Comparison of ENCODE assay signal across 12 cellular contexts in genomic region chr15:77144028-77144427, GRCh38.
DNase-seq lines count a peak whose midpoint lies in the region; ATAC-seq, FAIRE-seq and TF ChIP-seq lines count a peak whose summit lies in the region.
"Had no signal": no experiment of that assay in that cellular context is flagged by ENCODE, and none has a peak within 500 bp of the region (broad histone marks: within the 10 kb centered on the region; RNA-seq: fewer than 3 reads in every experiment).

No MANE protein-coding gene starts in this region.

- H3K9me3 ChIP-seq in mesenchymal stem cell (ENCODE audit: control insufficient read depth, low read length): peaks cover 36% of the 10 kb centered on the region
- H3K9me3 ChIP-seq in transverse colon: peaks cover 7 to 9% of the 10 kb centered on the region in 2 donors

- peaks cover 6% of the 10 kb centered on the region for H3K4me1 Mint-ChIP-seq in activated naive CD8-positive, alpha-beta T cell treated with anti-CD3 and anti-CD28 coated beads, Interleukin-2, amount 50 U/mL, for 24 hours
- peaks cover 6% of the 10 kb centered on the region for H3K4me1 Mint-ChIP-seq in activated naive CD8-positive, alpha-beta T cell treated with anti-CD3 and anti-CD28 coated beads for 36 hours
- H3K4me1 Mint-ChIP-seq in brain: peaks cover 34% of the 10 kb centered on the region
- H3K4me1 Mint-ChIP-seq: stimulated activated memory B cell treated with anti-CD40 and anti-IgM and Interleukin-4, amounts not matched to agents 10 μg/mL and 1 μg/mL and 100 μg/mL, for 72 hours had no signal

- H3K36me3 ChIP-seq in mesenchymal stem cell (ENCODE audit: control insufficient read depth in 1 of 2, insufficient read depth in 2 of 2, low read depth in 1 of 2, low read length in 2 of 2) (peaks cover 0 to 30% of the 10 kb centered on the region in 2 experiments), transverse colon (peaks cover 0 to 8% (median 2%) of the 10 kb centered on the region in 4 donors)

- H3K79me1 ChIP-seq in mesenchymal stem cell (replicated peaks; ENCODE audit: low read length, poor library complexity, severe bottlenecking): peaks cover 5% of the 10 kb centered on the region

- peak overlapping the region; percentile 16 for H4K8ac ChIP-seq in mesenchymal stem cell (ENCODE audit: low read length)

- no peak overlapping the region for H3K23ac ChIP-seq in mesenchymal stem cell (ENCODE audit: low read length in 2 of 2)

- H3K27me3 ChIP-seq in mesenchymal stem cell (ENCODE audit: control insufficient read depth in 1 of 2, insufficient read depth in 1 of 2, low read length in 2 of 2) (no peaks in the 10 kb centered on the region), transverse colon (no peaks in the 10 kb centered on the region)

- peak overlapping the region in 1 of 2 experiments; percentile 20 for H2BK12ac ChIP-seq in mesenchymal stem cell (ENCODE audit: low read length in 2 of 2)

- DNase-seq in activated naive CD8-positive, alpha-beta T cell treated with anti-CD3 and anti-CD28 coated beads, Interleukin-2, amount 50 U/mL, for 24 hours: no peak
- DNase-seq in activated naive CD8-positive, alpha-beta T cell treated with anti-CD3 and anti-CD28 coated beads for 36 hours: no peak
- DNase-seq in mesenchymal stem cell (peak; percentile 56), transverse colon (no peak), HTR-8/SVneo (ENCODE audit: insufficient read length, low spot score) (no peak)
- no peak for DNase-seq in activated CD4-positive, alpha-beta T cell treated with anti-CD3 and anti-CD28 coated beads, Interleukin-2, amount 50 U/mL, for 1 hour
- DNase-seq: activated gamma-delta T cell, NCI-H1417 treated with DMSO at 0.1 percent for 48 hours had no signal

- TF ChIP-seq EP300 in transverse colon (IDR thresholded peaks at IDR 0.05; ENCODE audit: low read depth): no peak

- H2AFZ ChIP-seq in mesenchymal stem cell (ENCODE audit: low read depth, low read length): no peak overlapping the region

- no peak overlapping the region for H2BK120ac ChIP-seq in mesenchymal stem cell (ENCODE audit: low read depth, low read length)

- H3K27ac Mint-ChIP-seq in activated naive CD8-positive, alpha-beta T cell treated with anti-CD3 and anti-CD28 coated beads, Interleukin-2, amount 50 U/mL, for 24 hours: peak overlapping the region; percentile 40
- no peak overlapping the region for H3K27ac Mint-ChIP-seq in activated naive CD8-positive, alpha-beta T cell treated with anti-CD3 and anti-CD28 coated beads for 36 hours
- H3K27ac Mint-ChIP-seq in brain: peak overlapping the region in 4 of 5 experiments; percentile 15 to 52 (median 27)
- H3K27ac Mint-ChIP-seq: stimulated activated memory B cell treated with anti-CD40 and anti-IgM and Interleukin-4, amounts not matched to agents 10 μg/mL and 1 μg/mL and 100 μg/mL, for 72 hours had no signal

- H3K4me1 ChIP-seq in mesenchymal stem cell (ENCODE audit: control insufficient read depth, insufficient read depth, low read depth, low read length): peaks cover 3% of the 10 kb centered on the region
- H3K4me1 ChIP-seq in transverse colon: peaks cover 0 to 16% (median 8%) of the 10 kb centered on the region in 4 donors

- TF ChIP-seq CTCF in brain (conservative IDR thresholded peaks at IDR 0.05) (no peak), transverse colon (IDR thresholded peaks at IDR 0.05) (no peak)

- peak overlapping the region; percentile 40 for H3K9ac ChIP-seq in mesenchymal stem cell (ENCODE audit: low read length)

- H3K4ac ChIP-seq in mesenchymal stem cell (ENCODE audit: low read depth in 1 of 2, low read length in 2 of 2): no peak overlapping the region

- no peak for ATAC-seq in activated naive CD8-positive, alpha-beta T cell treated with anti-CD3 and anti-CD28 coated beads, Interleukin-2, amount 50 U/mL, for 24 hours
- ATAC-seq in HG03565 (IDR thresholded peaks at IDR 0.05; ENCODE audit: unreplicated experiment): no peak
- ATAC-seq: stimulated activated memory B cell treated with anti-CD40 and anti-IgM and Interleukin-4, amounts not matched to agents 10 μg/mL and 1 μg/mL and 100 μg/mL, for 72 hours had no signal

- peak overlapping the region; percentile 50 for H2BK5ac ChIP-seq in mesenchymal stem cell (ENCODE audit: low read depth, low read length, poor library complexity, severe bottlenecking)

- no peak overlapping the region for H4K91ac ChIP-seq in mesenchymal stem cell (ENCODE audit: low read length)

- H3K27ac ChIP-seq in mesenchymal stem cell (ENCODE audit: low read length, poor library complexity, severe bottlenecking) (peak overlapping the region; percentile 95), transverse colon (peak overlapping the region; percentile 26 to 58 (median 51))

- H3K27me3 Mint-ChIP-seq in activated naive CD8-positive, alpha-beta T cell treated with anti-CD3 and anti-CD28 coated beads, Interleukin-2, amount 50 U/mL, for 24 hours: no peaks in the 10 kb centered on the region
- H3K27me3 Mint-ChIP-seq in activated naive CD8-positive, alpha-beta T cell treated with anti-CD3 and anti-CD28 coated beads for 36 hours: no peaks in the 10 kb centered on the region
- no peaks in the 10 kb centered on the region for H3K27me3 Mint-ChIP-seq in brain
- H3K27me3 Mint-ChIP-seq: stimulated activated memory B cell treated with anti-CD40 and anti-IgM and Interleukin-4, amounts not matched to agents 10 μg/mL and 1 μg/mL and 100 μg/mL, for 72 hours had no signal

- intact Hi-C loops in transverse colon (cut with DNase I; ENCODE audit: low total_unique reads): no loop called here

- peak overlapping the region; percentile 69 to 89 for H3K18ac ChIP-seq in mesenchymal stem cell (ENCODE audit: low read depth in 1 of 2, low read length in 2 of 2)

- H3K36me3 Mint-ChIP-seq in activated naive CD8-positive, alpha-beta T cell treated with anti-CD3 and anti-CD28 coated beads, Interleukin-2, amount 50 U/mL, for 24 hours (ENCODE audit: low read depth): peaks cover 31% of the 10 kb centered on the region
- H3K36me3 Mint-ChIP-seq in activated naive CD8-positive, alpha-beta T cell treated with anti-CD3 and anti-CD28 coated beads for 36 hours: peaks cover 43% of the 10 kb centered on the region
- peaks cover 53% of the 10 kb centered on the region for H3K36me3 Mint-ChIP-seq in brain

- no peak for TF ChIP-seq POLR2A in transverse colon (IDR thresholded peaks at IDR 0.05)

- peak overlapping the region; percentile 33 for H3K4me2 ChIP-seq in mesenchymal stem cell (ENCODE audit: low read length, poor library complexity, severe bottlenecking)

- H3K4me3 Mint-ChIP-seq in activated naive CD8-positive, alpha-beta T cell treated with anti-CD3 and anti-CD28 coated beads, Interleukin-2, amount 50 U/mL, for 24 hours: no peak overlapping the region
- H3K4me3 Mint-ChIP-seq in activated naive CD8-positive, alpha-beta T cell treated with anti-CD3 and anti-CD28 coated beads for 36 hours: no peak overlapping the region
- H3K4me3 Mint-ChIP-seq in brain: no peak overlapping the region
- H3K4me3 Mint-ChIP-seq: stimulated activated memory B cell treated with anti-CD40 and anti-IgM and Interleukin-4, amounts not matched to agents 10 μg/mL and 1 μg/mL and 100 μg/mL, for 72 hours had no signal

- in situ Hi-C loops in transverse colon (cut with MboI; ENCODE audit: low pct_ligation_motif_present in 1 of 4, low pct_unique_long_range_greater_than_20kb in 1 of 4, low sequenced_read_pairs in 3 of 4): no loop called here

- peak overlapping the region; percentile 79 for H2AK5ac ChIP-seq in mesenchymal stem cell (ENCODE audit: low read length, severe bottlenecking)

- H2BK15ac ChIP-seq in mesenchymal stem cell (ENCODE audit: low read depth, poor library complexity, severe bottlenecking): no peak overlapping the region

- no peak for FAIRE-seq in HTR-8/SVneo (lab: Jason Lieb, UNC)
- FAIRE-seq: A204.1 had no signal

- H3K4me3 ChIP-seq in mesenchymal stem cell (ENCODE audit: insufficient read depth in 1 of 2, low read depth in 1 of 2, low read length in 2 of 2): peak overlapping the region in 1 of 2 experiments; percentile 13
- H3K4me3 ChIP-seq in transverse colon: no peak overlapping the region

- H3K14ac ChIP-seq in mesenchymal stem cell (ENCODE audit: low read length in 2 of 2): no peak overlapping the region

- 40% methylated on average over 1 of the region's 2 CpGs for WGBS in mesenchymal stem cell
- 92% methylated on average over 2 of the region's 2 CpGs for WGBS in transverse colon (ENCODE audit: low coverage in 1 of 2), 2 donors

- H3K9me3 Mint-ChIP-seq in activated naive CD8-positive, alpha-beta T cell treated with anti-CD3 and anti-CD28 coated beads, Interleukin-2, amount 50 U/mL, for 24 hours: peaks cover 14% of the 10 kb centered on the region
- peaks cover 10% of the 10 kb centered on the region for H3K9me3 Mint-ChIP-seq in activated naive CD8-positive, alpha-beta T cell treated with anti-CD3 and anti-CD28 coated beads for 36 hours
- H3K9me3 Mint-ChIP-seq in brain: peaks cover 18 to 29% (median 22%) of the 10 kb centered on the region in 5 experiments
